Comparison of ENCODE assay signal across 8 cellular contexts in genomic region chrX:16023790-16024734, GRCh38.
DNase-seq lines count a peak whose midpoint lies in the region; ATAC-seq and TF ChIP-seq lines count a peak whose summit lies in the region.

No MANE protein-coding gene starts in this region.

- H3K27me3 ChIP-seq in A673 (replicated peaks; ENCODE audit: insufficient read depth, low read depth, low read length, poor library complexity) (no peaks in the 10 kb centered on the region), adipocyte (replicated peaks; ENCODE audit: control insufficient read depth, insufficient read depth, low read length) (no peaks in the 10 kb centered on the region), Peyer's patch (no peaks in the 10 kb centered on the region)

- TF ChIP-seq POLR2A in Peyer's patch (IDR thresholded peaks at IDR 0.05), result no peak

- BruUV-seq in A673 (replicated peaks; lab: Mats Ljungman, UMichigan), result no TSS peak

- POLR2A ChIA-PET in A673 (lab: Charles Lee; ENCODE audit: low non-redundant PET), result no interaction called here

- intact Hi-C loops in A673 (cut with micrococcal nuclease; ENCODE audit: unreplicated experiment), result no loop called here

- H3K9me3 ChIP-seq in A673 (ENCODE audit: low read depth, low read length, poor library complexity, severe bottlenecking) (no peaks in the 10 kb centered on the region), adipocyte (ENCODE audit: control insufficient read depth, low read length) (no peaks in the 10 kb centered on the region), Peyer's patch (no peaks in the 10 kb centered on the region)

- H3K4me3 ChIP-seq in A673 (ENCODE audit: low read depth, low read length, poor library complexity, severe bottlenecking), result no peak overlapping the region
- H3K4me3 ChIP-seq in adipocyte (ENCODE audit: low read length), result no peak overlapping the region
- H3K4me3 ChIP-seq in Peyer's patch, result no peak overlapping the region

- no peak for TF ChIP-seq CTCF in A673 (conservative IDR thresholded peaks at IDR 0.05; ENCODE audit: low read depth, low read length)
- TF ChIP-seq CTCF in Peyer's patch (IDR thresholded peaks at IDR 0.05), result no peak

- no peak overlapping the region for H3K9ac ChIP-seq in adipocyte (ENCODE audit: low read length)

- CTCF ChIA-PET in A673 (lab: Charles Lee), result no interaction called here

- H3K4me1 ChIP-seq in A673 (ENCODE audit: insufficient read depth, low read length, poor library complexity, severe bottlenecking) (peaks cover 27% of the 10 kb centered on the region), adipocyte (ENCODE audit: control insufficient read depth, insufficient read depth, low read length) (peaks cover 3% of the 10 kb centered on the region), Peyer's patch (no peaks in the 10 kb centered on the region)

- no peak overlapping the region for H3K27ac ChIP-seq in A673 (ENCODE audit: low read depth, low read length, poor library complexity, severe bottlenecking)
- no peak overlapping the region for H3K27ac ChIP-seq in Peyer's patch

- DNase-seq in A673 (ENCODE audit: low spot score) (peak; percentile 83), adipocyte (ENCODE audit: low read depth) (peak; percentile 9), Peyer's patch (no peak), activated T-cell treated with anti-CD3 and anti-CD28 coated beads for 4 hours (no peak)
- DNase-seq in NK-92 treated with Interleukin-12 subunit alpha and Interleukin-12 subunit beta, amount 100 ng/mL, for 24 hours (lab: John Stamatoyannopoulos, UW), result no peak
- no peak for DNase-seq in stimulated activated CD8-positive, alpha-beta memory T cell treated with anti-CD3 and anti-CD28 coated beads, Interleukin-4, amount 100 ng/mL, for 48 hours

- ATAC-seq in GM19035 (IDR thresholded peaks at IDR 0.05; ENCODE audit: unreplicated experiment), result peak; percentile 97
- peak; percentile 95 for ATAC-seq in HG03064 (IDR thresholded peaks at IDR 0.05; ENCODE audit: low read depth, unreplicated experiment)

- no peaks in the 10 kb centered on the region for H3K36me3 ChIP-seq in A673 (ENCODE audit: insufficient read depth, low read length, poor library complexity, severe bottlenecking)
- H3K36me3 ChIP-seq in adipocyte (ENCODE audit: control insufficient read depth, insufficient read depth, low read length, severe bottlenecking), result no peaks in the 10 kb centered on the region
- no peaks in the 10 kb centered on the region for H3K36me3 ChIP-seq in Peyer's patch

Comparison
In these comparisons a context has a peak if more than half of its experiments do, and no peak if none do; other contexts are left out.
1. DNase-seq: peak in A673 (single experiment) and adipocyte (single experiment); none in NK-92 treated with Interleukin-12 subunit alpha and Interleukin-12 subunit beta, amount 100 ng/mL, for 24 hours (single experiment), Peyer's patch (0 of 3), stimulated activated CD8-positive, alpha-beta memory T cell treated with anti-CD3 and anti-CD28 coated beads, Interleukin-4, amount 100 ng/mL, for 48 hours (single experiment) and activated T-cell treated with anti-CD3 and anti-CD28 coated beads for 4 hours (single experiment).